ENCODE assay signal across 23 cellular contexts in genomic region chr21:16965424-16965823, GRCh38.
"Had no signal": no experiment of that assay in that cellular context is flagged by ENCODE, and none has a peak within 500 bp of the region (broad histone marks: within the 10 kb centered on the region; RNA-seq: fewer than 3 reads in every experiment).

No MANE protein-coding gene starts in this region.

- H3K36me3 ChIP-seq: colonic mucosa, esophagus muscularis mucosa, esophagus squamous epithelium, gastrocnemius medialis, gastroesophageal sphincter, heart left ventricle, heart right ventricle had no signal

- DNase-seq: colonic mucosa; cortex of kidney; dermis blood vessel endothelial cell; dorsolateral prefrontal cortex; effector CD4-positive, alpha-beta T cell; effector CD8-positive, alpha-beta T cell; effector memory CD4-positive, alpha-beta T cell; effector memory CD8-positive, alpha-beta T cell; endodermal cell; erythroblast; esophagus squamous epithelium; foreskin fibroblast; foreskin keratinocyte; foreskin melanocyte; gastrocnemius medialis; glutamatergic neuron; head of caudate nucleus; heart left ventricle; heart right ventricle had no signal

- H3K4me1 ChIP-seq: colonic mucosa, esophagus muscularis mucosa, esophagus squamous epithelium, foreskin keratinocyte, gastrocnemius medialis, gastroesophageal sphincter had no signal

- H3K27ac ChIP-seq: colonic mucosa, coronary artery, dorsolateral prefrontal cortex, epithelial cell of prostate, esophagus muscularis mucosa, esophagus squamous epithelium, foreskin keratinocyte, gastrocnemius medialis, gastroesophageal sphincter, heart left ventricle, heart right ventricle had no signal

- H3K4me3 ChIP-seq: colonic mucosa, coronary artery, dorsolateral prefrontal cortex, esophagus muscularis mucosa, esophagus squamous epithelium, gastrocnemius medialis, gastroesophageal sphincter, heart left ventricle, heart right ventricle had no signal

- H3K9me3 ChIP-seq: gastrocnemius medialis had no signal
